10 cellular contexts compared by ENCODE assay signal in genomic region chr5:123785160-123786001, GRCh38.
DNase-seq lines count a peak whose midpoint lies in the region; ATAC-seq and TF ChIP-seq lines count a peak whose summit lies in the region.
"Had no signal": no experiment of that assay in that cellular context is flagged by ENCODE, and none has a peak within 500 bp of the region (broad histone marks: within the 10 kb centered on the region; RNA-seq: fewer than 3 reads in every experiment).

No MANE protein-coding gene starts in this region.

- H3K27me3 Mint-ChIP-seq in H9 (ENCODE audit: low read depth), result no peaks in the 10 kb centered on the region
- H3K27me3 Mint-ChIP-seq: activated naive CD8-positive, alpha-beta T cell treated with anti-CD3 and anti-CD28 coated beads, Interleukin-2, amount 10 ng/mL, durations not matched to agents 7 days and 5 days had no signal

- H3K36me3 ChIP-seq in endocrine pancreas (ENCODE audit: control insufficient read depth, insufficient read depth, low read length), result no peaks in the 10 kb centered on the region
- no peaks in the 10 kb centered on the region for H3K36me3 ChIP-seq in tibial nerve

- no CpG with 5 or more reads among the region's 5 CpGs for WGBS in H9 (ENCODE audit: extremely low coverage, insufficient read length, low lambda C conversion rate)
- 15 to 30% methylated on average over 5 of the region's 5 CpGs for WGBS in tibial nerve, 2 donors

- TF ChIP-seq POLR2A in tibial nerve (IDR thresholded peaks at IDR 0.05), result no peak

- H3K9me3 Mint-ChIP-seq in H9, result peaks cover 12 to 16% of the 10 kb centered on the region in 2 experiments

- no peak for TF ChIP-seq EP300 in tibial nerve (IDR thresholded peaks at IDR 0.05)

- no peak overlapping the region for H4K91ac ChIP-seq in H9 (ENCODE audit: insufficient read length, low read depth, low read length)

- H2BK120ac ChIP-seq in H9 (ENCODE audit: low read depth, low read length, poor library complexity, severe bottlenecking), result no peak overlapping the region

- H2BK20ac ChIP-seq in H9 (ENCODE audit: low read depth, low read length, poor library complexity, severe bottlenecking), result no peak overlapping the region

- H3K4ac ChIP-seq in H9 (ENCODE audit: low read depth, low read length), result no peak overlapping the region

- no peak overlapping the region for H3K18ac ChIP-seq in H9 (ENCODE audit: insufficient read length, low read depth, low read length)

- H2AFZ ChIP-seq in H9 (ENCODE audit: low read length), result peak overlapping the region; percentile 78

- H2BK5ac ChIP-seq in H9 (ENCODE audit: insufficient read length, low read length), result no peak overlapping the region

- H3K56ac ChIP-seq in H9 (ENCODE audit: insufficient read length, low read depth, low read length), result no peak overlapping the region

- H3K4me1 ChIP-seq in H9 (ENCODE audit: insufficient read depth, low read length) (peaks cover 4% of the 10 kb centered on the region; the same call in 1 of the 2 replicates), endocrine pancreas (ENCODE audit: control insufficient read depth, insufficient read depth, low read length) (peaks cover 13% of the 10 kb centered on the region), tibial nerve (peaks cover 0 to 22% (median 9%) of the 10 kb centered on the region in 4 donors)

- no peak overlapping the region for H2AK5ac ChIP-seq in H9 (ENCODE audit: insufficient read length, low read length)

- H3K4me2 ChIP-seq in H9 (ENCODE audit: insufficient read depth, insufficient read length, low read length), result no peak overlapping the region

- no peak overlapping the region; a peak in 1 of 5 replicates for H3K4me3 Mint-ChIP-seq in H9
- H3K4me3 Mint-ChIP-seq: activated naive CD8-positive, alpha-beta T cell treated with anti-CD3 and anti-CD28 coated beads, Interleukin-2, amount 10 ng/mL, durations not matched to agents 7 days and 5 days had no signal

- H3K27ac Mint-ChIP-seq in H9, result peak overlapping the region in 2 of 3 experiments; percentile 70 to 80; a peak in 3 of 7 replicates
- H3K27ac Mint-ChIP-seq: activated naive CD8-positive, alpha-beta T cell treated with anti-CD3 and anti-CD28 coated beads, Interleukin-2, amount 10 ng/mL, durations not matched to agents 7 days and 5 days had no signal

- TF ChIP-seq CTCF in H9 (conservative IDR thresholded peaks at IDR 0.05), result no peak
- no peak for TF ChIP-seq CTCF in tibial nerve (IDR thresholded peaks at IDR 0.05)

- no peaks in the 10 kb centered on the region for H3K23me2 ChIP-seq in H9 (ENCODE audit: insufficient read length, low read depth, low read length, poor library complexity, severe bottlenecking)

- peaks cover 9% of the 10 kb centered on the region for H3K9me3 ChIP-seq in H9 (ENCODE audit: control insufficient read depth, low read depth, low read length)
- peaks cover 10% of the 10 kb centered on the region for H3K9me3 ChIP-seq in endocrine pancreas (ENCODE audit: control insufficient read depth, low read length)
- H3K9me3 ChIP-seq in tibial nerve, result peaks cover 0 to 21% (median 0%) of the 10 kb centered on the region in 4 donors

- no peaks in the 10 kb centered on the region for H3K79me1 ChIP-seq in H9 (ENCODE audit: insufficient read depth, low read depth, low read length, poor library complexity, severe bottlenecking)

- no peak overlapping the region for H3K9ac ChIP-seq in H9 (ENCODE audit: extremely low read depth, insufficient read length, low read length)
- H3K9ac ChIP-seq in endocrine pancreas (ENCODE audit: control insufficient read depth, insufficient read depth, low read length), result peak overlapping the region; percentile 10

- H4K20me1 ChIP-seq in H9 (ENCODE audit: control insufficient read depth, insufficient read depth, insufficient read length), result no peaks in the 10 kb centered on the region

- H4K8ac ChIP-seq in H9 (replicated peaks; ENCODE audit: insufficient read length, low read depth, low read length), result no peak overlapping the region

- DNase-seq in H9 (no peak), NCI-H69 (lab: John Stamatoyannopoulos, UW) (peak; percentile 91), pons (ENCODE audit: low spot score) (peak; percentile 55), tibial nerve (ENCODE audit: low spot score in 2 of 2) (no peak), middle frontal gyrus (ENCODE audit: extremely low spot score, low spot score) (no peak)
- no peak for DNase-seq in stimulated activated CD4-positive, alpha-beta T cell treated with anti-CD3 and anti-CD28 coated beads, Interleukin-2, amount 100 ng/mL, for 24 hours
- DNase-seq: activated naive CD8-positive, alpha-beta T cell treated with anti-CD3 and anti-CD28 coated beads, Interleukin-2, amount 10 ng/mL, durations not matched to agents 7 days and 5 days had no signal

- no peak overlapping the region for H2BK12ac ChIP-seq in H9 (ENCODE audit: insufficient read length, low read depth, low read length)

- H3K36me3 Mint-ChIP-seq in H9 (ENCODE audit: insufficient read depth in 1 of 3, low read depth in 3 of 3), result peaks cover 13 to 17% (median 14%) of the 10 kb centered on the region in 3 experiments
- H3K36me3 Mint-ChIP-seq: activated naive CD8-positive, alpha-beta T cell treated with anti-CD3 and anti-CD28 coated beads, Interleukin-2, amount 10 ng/mL, durations not matched to agents 7 days and 5 days had no signal

- H3K27me3 ChIP-seq in H9 (ENCODE audit: insufficient read depth, low read length) (no peaks in the 10 kb centered on the region), endocrine pancreas (ENCODE audit: control insufficient read depth, insufficient read depth, low read length) (no peaks in the 10 kb centered on the region), tibial nerve (no peaks in the 10 kb centered on the region)

- H3K14ac ChIP-seq in H9 (ENCODE audit: insufficient read depth, low read length), result no peak overlapping the region

- no peak overlapping the region for H3K23ac ChIP-seq in H9 (ENCODE audit: insufficient read length, low read depth, low read length)

- H3K4me3 ChIP-seq in endocrine pancreas (ENCODE audit: control insufficient read depth, insufficient read depth, low read length) (peak overlapping the region; percentile 76), tibial nerve (no peak overlapping the region)
- H3K4me3 ChIP-seq: lung had no signal

- H3K79me2 ChIP-seq in H9 (ENCODE audit: insufficient read depth, low read length), result no peaks in the 10 kb centered on the region

- no peak for ATAC-seq in HG03175 (IDR thresholded peaks at IDR 0.05; ENCODE audit: unreplicated experiment)

- H2BK15ac ChIP-seq in H9 (ENCODE audit: low read depth, low read length), result no peak overlapping the region

- H3K27ac ChIP-seq in H9 (ENCODE audit: insufficient read length, low read depth, low read length) (no peak overlapping the region), tibial nerve (no peak overlapping the region)

- peaks cover 9 to 20% of the 10 kb centered on the region in 2 experiments for H3K4me1 Mint-ChIP-seq in H9
- H3K4me1 Mint-ChIP-seq: activated naive CD8-positive, alpha-beta T cell treated with anti-CD3 and anti-CD28 coated beads, Interleukin-2, amount 10 ng/mL, durations not matched to agents 7 days and 5 days had no signal

- no peak overlapping the region for H4K5ac ChIP-seq in H9 (ENCODE audit: insufficient read length, low read depth, low read length)

- H3T11ph ChIP-seq in H9 (ENCODE audit: low read length), result no peak overlapping the region

Comparison
In these comparisons a context has a peak if more than half of its experiments do, and no peak if none do; other contexts are left out.
1. DNase-seq: peak in NCI-H69 (single experiment) and pons (single experiment); none in H9 (single experiment), tibial nerve (0 of 2), middle frontal gyrus (single experiment) and stimulated activated CD4-positive, alpha-beta T cell treated with anti-CD3 and anti-CD28 coated beads, Interleukin-2, amount 100 ng/mL, for 24 hours (0 of 2).